ENCODE assay signal across 15 cellular contexts in the genomic region with DNA sequence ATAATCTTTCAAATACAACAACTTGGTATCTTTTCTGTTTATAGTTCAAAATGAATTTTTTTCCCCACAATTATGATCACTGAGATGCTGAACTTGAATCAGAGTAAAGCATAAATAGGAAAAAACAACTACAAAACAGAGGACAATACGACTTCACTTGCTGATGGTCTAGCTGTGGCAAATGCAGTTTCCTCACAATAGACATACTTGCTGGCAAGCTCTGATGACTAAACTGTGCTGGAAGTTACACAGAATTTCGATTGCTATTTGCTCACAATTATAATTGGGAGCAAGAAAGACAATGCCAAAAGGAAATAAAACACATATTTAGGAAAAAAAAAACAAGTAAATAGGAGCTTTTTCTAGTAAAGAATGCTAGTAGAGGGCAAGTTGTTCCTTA. TPM values are rescaled to one million over a fixed set of nuclear protein-coding genes. Genes with fewer than 3 reads are reported as not detected.
DNase-seq lines count a peak whose midpoint lies in the region; ATAC-seq, FAIRE-seq and TF ChIP-seq lines count a peak whose summit lies in the region.
"Had no signal": no experiment of that assay in that cellular context is flagged by ENCODE, and none has a peak within 500 bp of the region (broad histone marks: within the 10 kb centered on the region; RNA-seq: fewer than 3 reads in every experiment).

No MANE protein-coding gene starts in this region.

- H3K9me3 ChIP-seq in A549 (no peaks in the 10 kb centered on the region), MG63 (no peaks in the 10 kb centered on the region), lower lobe of right lung (no peaks in the 10 kb centered on the region)

- POLR2A ChIA-PET in A549 (lab: Yijun Ruan, JAX), result interaction anchor here (1.0 kb wide), 1 partner anchor 9 kb away, joined by 4 read pairs; no protein-coding TSS in a partner anchor

- intact Hi-C loops in lower lobe of right lung (cut with DNase I), result no loop called here

- TF ChIP-seq CTCF in A549 (IDR thresholded peaks at IDR 0.05) (no peak), brain microvascular endothelial cell (IDR thresholded peaks at IDR 0.05; ENCODE audit: low read depth, low read length, missing control alignments) (no peak), lower lobe of right lung (IDR thresholded peaks at IDR 0.05) (no peak)

- no peak for TF ChIP-seq POLR2A in A549 (IDR thresholded peaks at IDR 0.05; ENCODE audit: low read length)

- TF ChIP-seq RAD21 in A549 (conservative IDR thresholded peaks at IDR 0.05 in 1 of 2, IDR thresholded peaks at IDR 0.05 in 1 of 2), result no peak

- H3K27me3 ChIP-seq in MG63, result no peaks in the 10 kb centered on the region
- H3K27me3 ChIP-seq in brain microvascular endothelial cell (replicated peaks), result no peaks in the 10 kb centered on the region
- H3K27me3 ChIP-seq in lower lobe of right lung (ENCODE audit: low read depth), result no peaks in the 10 kb centered on the region
- H3K27me3 ChIP-seq: cardiac muscle cell had no signal

- H3K4me1 ChIP-seq in A549 (peaks cover 74% of the 10 kb centered on the region), lower lobe of right lung (no peaks in the 10 kb centered on the region)

- no peak for TF ChIP-seq EP300 in A549 (IDR thresholded peaks at IDR 0.05)

- ATAC-seq in A549, result peak; percentile 61 to 69; a peak in 4 of 6 replicates
- ATAC-seq in GM21825 (IDR thresholded peaks at IDR 0.05; ENCODE audit: unreplicated experiment), result no peak
- no peak for ATAC-seq in lower lobe of right lung

- peak overlapping the region; percentile 80 for H3K4me2 ChIP-seq in A549

- WGBS in A549 (ENCODE audit: missing lambda C conversion rate), result 0% methylated on average over 2 of the region's 2 CpGs

- no peak for FAIRE-seq in A549 (lab: Jason Lieb, UNC)

- peak overlapping the region; percentile 75 to 89 for H3K27ac ChIP-seq in A549
- H3K27ac ChIP-seq in brain microvascular endothelial cell, result peak overlapping the region; percentile 83
- no peak overlapping the region for H3K27ac ChIP-seq in lower lobe of right lung
- H3K27ac ChIP-seq: cardiac muscle cell had no signal

- DNase-seq in A549 (ENCODE audit: low read depth in 1 of 2, low spot score in 1 of 2) (peak in 1 of 2 experiments; percentile 48), MG63 (peak; percentile 49), brain microvascular endothelial cell (peak; percentile 77), iris pigment epithelial cell (ENCODE audit: low read depth) (peak; percentile 93), lower lobe of right lung (no peak)
- no peak for DNase-seq in activated T-cell treated with anti-CD3 and anti-CD28 coated beads, Interleukin-2, amount 50 U/mL, for 1 hour
- no peak for DNase-seq in stimulated activated CD4-positive, alpha-beta T cell treated with anti-CD3 and anti-CD28 coated beads, Interleukin-4, amount 100 ng/mL, for 4 hours
- DNase-seq: activated gamma-delta T cell treated with Interleukin-2 at 50 U/mL for 16 hours, H9, NCI-H2029, SIG-M5, substantia nigra had no signal

- in situ Hi-C loops in brain microvascular endothelial cell (cut with HindIII; ENCODE audit: low pct_ligation_motif_present, low sequenced_read_pairs), result loop anchor here (25.0 kb wide), 1 partner anchor 391 kb away; no protein-coding TSS in a partner anchor

- CTCF ChIA-PET in A549 (lab: Yijun Ruan, JAX), result interaction anchor here (1.2 kb wide), 1 partner anchor 269 kb away, joined by 5 read pairs; no protein-coding TSS in a partner anchor

- H3K4me3 ChIP-seq in A549 (0 out of 3 replicates have a peak overlapping the region, but pooled peaks have one; percentile 7), MG63 (no peak overlapping the region), brain microvascular endothelial cell (ENCODE audit: low read depth, low read length) (peak overlapping the region; percentile 9), lower lobe of right lung (no peak overlapping the region)
- H3K4me3 ChIP-seq: cardiac muscle cell had no signal

- H3K36me3 ChIP-seq in MG63 (no peaks in the 10 kb centered on the region), brain microvascular endothelial cell (replicated peaks) (no peaks in the 10 kb centered on the region), lower lobe of right lung (no peaks in the 10 kb centered on the region)
- H3K36me3 ChIP-seq: cardiac muscle cell had no signal

TF ChIP-seq in A549, 52 proteins besides CTCF, POLR2A, EP300 and RAD21:
- TF ChIP-seq FOSL2 (IDR thresholded peaks at IDR 0.05) (no peak), FOSL2 (CRISPR knock-in tag; IDR thresholded peaks at IDR 0.05) (no peak), KDM5A (IDR thresholded peaks at IDR 0.05) (no peak), JUN (IDR thresholded peaks at IDR 0.05) (no peak), JUNB (IDR thresholded peaks at IDR 0.05) (no peak), FOXS1 (CRISPR knock-in tag; IDR thresholded peaks at IDR 0.05) (no peak), CEBPB (IDR thresholded peaks at IDR 0.05) (no peak), GATA3 (IDR thresholded peaks at IDR 0.05; ENCODE audit: borderline replicate concordance) (no peak), PHF8 (IDR thresholded peaks at IDR 0.05; ENCODE audit: borderline replicate concordance, low read depth) (no peak)

RNA-seq across cellular contexts. Expression of gene VEGFC, which starts 14.7 kb away (rescaled TPM):
- 14.4 and 17.1 TPM in 2 replicates for polyA plus RNA-seq in A549 (2011; rRNA removed)
- polyA plus RNA-seq in A549 (2012; cell fraction: cytosol; rRNA removed), result 5.0 and 6.1 TPM in 2 replicates
- 3.4 and 4.9 TPM in 2 replicates for polyA plus RNA-seq in A549 (2012; cell fraction: nucleus; rRNA removed)
- polyA plus RNA-seq in A549 (2017; fragmentation: RNase III; extraction: RNeasy Plus Mini Kit Qiagen cat#74134 plus additional on column Dnase treatment), result 10.0 to 11.6 TPM (median 11.2 TPM) in 3 replicates
- polyA minus RNA-seq in A549 (2011; rRNA and poly(A)+ RNA removed), result 11.0 and 12.1 TPM in 2 replicates
- 19.9 and 30.3 TPM in 2 replicates for total RNA-seq in MG63 (2014; rRNA removed; shearing (Covaris generic); ENCODE audit: low replicate concordance)
- total RNA-seq in lower lobe of right lung, result 16.1 TPM
- total RNA-seq: A673 had no signal

Comparison
In these comparisons a context has a peak if more than half of its experiments do, and no peak if none do; other contexts are left out.
1. ATAC-seq: peak in A549 (2 of 2); none in GM21825 (single experiment) and lower lobe of right lung (0 of 2).
2. DNase-seq: peak in MG63 (single experiment), brain microvascular endothelial cell (single experiment) and iris pigment epithelial cell (single experiment); none in activated T-cell treated with anti-CD3 and anti-CD28 coated beads, Interleukin-2, amount 50 U/mL, for 1 hour (single experiment), stimulated activated CD4-positive, alpha-beta T cell treated with anti-CD3 and anti-CD28 coated beads, Interleukin-4, amount 100 ng/mL, for 4 hours (0 of 2) and lower lobe of right lung (single experiment).
3. H3K4me3 ChIP-seq: peak in A549 (single experiment) and brain microvascular endothelial cell (single experiment); none in MG63 (single experiment) and lower lobe of right lung (single experiment).